ENCODE assay signal across 18 cellular contexts in genomic region chr2:136107238-136108033, GRCh38. TPM values are rescaled to one million over a fixed set of nuclear protein-coding genes. Genes with fewer than 3 reads are reported as not detected.
DNase-seq lines count a peak whose midpoint lies in the region; ATAC-seq and TF ChIP-seq lines count a peak whose summit lies in the region.
"Had no signal": no experiment of that assay in that cellular context is flagged by ENCODE, and none has a peak within 500 bp of the region (broad histone marks: within the 10 kb centered on the region; RNA-seq: fewer than 3 reads in every experiment).

No MANE protein-coding gene starts in this region.

- DNase-seq in left ventricle myocardium inferior: no peak
- DNase-seq in left cardiac atrium: no peak
- DNase-seq in AML-193 (lab: John Stamatoyannopoulos, UW): no peak
- DNase-seq in CD4-positive, alpha-beta T cell: no peak
- no peak for DNase-seq in NCI-H524 (lab: John Stamatoyannopoulos, UW)
- DNase-seq in NCI-H1417 treated with DMSO at 0.1 percent for 48 hours (lab: John Stamatoyannopoulos, UW): no peak
- DNase-seq: activated T-cell treated with anti-CD3 and anti-CD28 coated beads for 4 hours; amygdala; DND-41; NCI-H526 treated with DMSO at 0.1 percent for 48 hours; psoas muscle; SJCRH30; stimulated activated naive CD4-positive, alpha-beta T cell had no signal

- H3K36me3 ChIP-seq in left ventricle myocardium inferior: no peaks in the 10 kb centered on the region
- H3K36me3 ChIP-seq: SJCRH30 had no signal

- intact Hi-C loops in left ventricle myocardium inferior (cut with micrococcal nuclease) (no loop called here), left cardiac atrium (cut with DNase I) (no loop called here)
- intact Hi-C loops in CD4-positive, alpha-beta T cell (cut with DNase I, micrococcal nuclease): loop anchor here in 1 of 2 experiments (10.0 kb wide), 1 partner anchor 53 kb away; no protein-coding TSS in a partner anchor

- H3K9me3 Mint-ChIP-seq in CD4-positive, alpha-beta T cell: no peaks in the 10 kb centered on the region
- H3K9me3 Mint-ChIP-seq: dendritic cell treated with granulocyte-macrophage colony-stimulating factor and Interleukin-4, amounts not matched to agents 40 ng/mL and 50 ng/mL, for 4 days; WTC11 had no signal

- no peaks in the 10 kb centered on the region for H3K27me3 Mint-ChIP-seq in CD4-positive, alpha-beta T cell
- H3K27me3 Mint-ChIP-seq: dendritic cell treated with granulocyte-macrophage colony-stimulating factor and Interleukin-4, amounts not matched to agents 40 ng/mL and 50 ng/mL, for 4 days had no signal

- no peak overlapping the region for H3K4me3 Mint-ChIP-seq in CD4-positive, alpha-beta T cell
- H3K4me3 Mint-ChIP-seq: dendritic cell treated with granulocyte-macrophage colony-stimulating factor and Interleukin-4, amounts not matched to agents 40 ng/mL and 50 ng/mL, for 4 days; WTC11 had no signal

- H3K4me3 ChIP-seq in left ventricle myocardium inferior: no peak overlapping the region
- H3K4me3 ChIP-seq: psoas muscle, SJCRH30 had no signal

- H3K27me3 ChIP-seq in left ventricle myocardium inferior (ENCODE audit: low read depth): peaks cover 10% of the 10 kb centered on the region
- H3K27me3 ChIP-seq in CD4-positive, alpha-beta T cell (ENCODE audit: control insufficient read depth, insufficient read depth, low read length): no peaks in the 10 kb centered on the region
- H3K27me3 ChIP-seq: SJCRH30 had no signal

- H3K36me3 Mint-ChIP-seq in CD4-positive, alpha-beta T cell (ENCODE audit: low read depth): peaks cover 4% of the 10 kb centered on the region
- H3K36me3 Mint-ChIP-seq: WTC11 had no signal

- no peaks in the 10 kb centered on the region for H3K4me1 ChIP-seq in left ventricle myocardium inferior
- H3K4me1 ChIP-seq: psoas muscle had no signal

- peaks cover 4% of the 10 kb centered on the region for H3K4me1 Mint-ChIP-seq in CD4-positive, alpha-beta T cell (ENCODE audit: low read depth)

- H3K27ac Mint-ChIP-seq in CD4-positive, alpha-beta T cell: no peak overlapping the region
- H3K27ac Mint-ChIP-seq: dendritic cell treated with granulocyte-macrophage colony-stimulating factor and Interleukin-4, amounts not matched to agents 40 ng/mL and 50 ng/mL, for 4 days; WTC11 had no signal

- H3K27ac ChIP-seq in left ventricle myocardium inferior (replicated peaks): peak overlapping the region; percentile 39
- H3K27ac ChIP-seq in CD4-positive, alpha-beta T cell (ENCODE audit: low read depth, low read length): no peak overlapping the region
- H3K27ac ChIP-seq: psoas muscle, SJCRH30 had no signal

- TF ChIP-seq CTCF in left ventricle myocardium inferior (IDR thresholded peaks at IDR 0.05; ENCODE audit: borderline replicate concordance): no peak
- no peak for TF ChIP-seq CTCF in CD4-positive, alpha-beta T cell (IDR thresholded peaks at IDR 0.05)

- POLR2A ChIA-PET in CD4-positive, alpha-beta T cell (lab: Charles Lee): interaction anchor here (1.2 to 15.1 kb wide), 2 partner anchors 25 to 39 kb away, joined by 3 to 488 read pairs; no protein-coding TSS in a partner anchor

- ATAC-seq in left cardiac atrium (no peak), HG02610 (IDR thresholded peaks at IDR 0.05; ENCODE audit: unreplicated experiment) (peak; percentile 51), HG03460 (IDR thresholded peaks at IDR 0.05; ENCODE audit: unreplicated experiment) (peak; percentile 69)
- no peak for ATAC-seq in CD4-positive, alpha-beta T cell (ENCODE audit: poor library complexity)
- ATAC-seq: psoas muscle, WTC11 had no signal

- no peaks in the 10 kb centered on the region for H3K9me3 ChIP-seq in left ventricle myocardium inferior (replicated peaks)
- H3K9me3 ChIP-seq in CD4-positive, alpha-beta T cell (ENCODE audit: control insufficient read depth, low read length): no peaks in the 10 kb centered on the region
- H3K9me3 ChIP-seq: psoas muscle, SJCRH30 had no signal

- CTCF ChIA-PET in CD4-positive, alpha-beta T cell (lab: Charles Lee): interaction anchor here (0.9 to 1.1 kb wide), 2 partner anchors 178 to 277 kb away, joined by 3 read pairs; no protein-coding TSS in a partner anchor

RNA-seq across cellular contexts. Expression of gene CXCR4, which starts 10.5 kb away (rescaled TPM):
- total RNA-seq in left ventricle myocardium inferior (3.2 TPM), left cardiac atrium (1 to 10 TPM; 4.4 to 7.7 TPM)
- total RNA-seq in CD4-positive, alpha-beta T cell: 1,000 to 10,000 TPM; 1,661 to 1,739 TPM
- total RNA-seq: fibroblast of lung had no signal

Comparison
In these comparisons a context has a peak if more than half of its experiments do, and no peak if none do; other contexts are left out.
1. ATAC-seq: peak in HG02610 (single experiment) and HG03460 (single experiment); none in left cardiac atrium (0 of 2) and CD4-positive, alpha-beta T cell (single experiment).
2. RNA of gene CXCR4, which starts 10.5 kb away (total RNA-seq): 1,661 to 1,739 TPM in CD4-positive, alpha-beta T cell; 4.4 to 7.7 TPM in left cardiac atrium and 3.2 TPM in left ventricle myocardium inferior (single experiment); every median in the first group is over 100 times any median in the second.